17 cellular contexts compared by ENCODE assay signal in the genomic region with DNA sequence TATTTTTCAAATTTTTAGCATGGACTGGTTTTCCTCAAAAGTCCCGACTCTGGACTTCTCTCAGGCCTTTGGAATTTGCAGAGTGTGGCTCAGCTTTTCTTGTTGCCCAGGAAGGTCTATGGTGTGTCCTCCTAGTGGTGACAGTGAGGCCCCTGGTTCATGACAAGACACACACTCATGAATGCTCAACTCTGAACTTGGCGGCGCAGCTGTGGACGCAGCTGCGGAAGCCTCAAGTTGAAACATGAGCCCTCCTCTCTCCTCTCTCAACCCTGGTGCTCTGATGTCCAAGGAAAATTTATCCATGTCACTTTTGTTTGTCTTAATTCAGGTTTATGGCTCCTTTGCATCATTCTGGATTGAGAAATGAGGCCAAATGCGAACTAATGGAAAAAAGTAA.
DNase-seq lines count a peak whose midpoint lies in the region; ATAC-seq and TF ChIP-seq lines count a peak whose summit lies in the region.
"Had no signal": no experiment of that assay in that cellular context is flagged by ENCODE, and none has a peak within 500 bp of the region (broad histone marks: within the 10 kb centered on the region; RNA-seq: fewer than 3 reads in every experiment).

No MANE protein-coding gene starts in this region.

- peaks cover 4% of the 10 kb centered on the region for H3K9me3 Mint-ChIP-seq in chondrocyte (ENCODE audit: low read depth)
- H3K9me3 Mint-ChIP-seq in neural progenitor cell, result peaks cover 3% of the 10 kb centered on the region
- H3K9me3 Mint-ChIP-seq in T-helper 2 cell treated with Interferon-gamma antibody and Interleukin-4, amounts not matched to agents 5 μg/mL and 100 μg/mL, for 36 hours, result no peaks in the 10 kb centered on the region

- H3K27me3 ChIP-seq in IMR-90 (ENCODE audit: control insufficient read depth, insufficient read depth, low read length) (peaks cover 6% of the 10 kb centered on the region), neural progenitor cell (no peaks in the 10 kb centered on the region)
- H3K27me3 ChIP-seq: upper lobe of left lung had no signal

- H3K14ac ChIP-seq in IMR-90 (replicated peaks; ENCODE audit: low read depth, low read length), result no peak overlapping the region

- H3K9me1 ChIP-seq in IMR-90 (ENCODE audit: insufficient read depth, low read length), result peaks cover 6% of the 10 kb centered on the region

- no peak overlapping the region for H4K8ac ChIP-seq in IMR-90 (ENCODE audit: low read depth in 2 of 2, low read length in 2 of 2)

- no peaks in the 10 kb centered on the region for H4K20me1 ChIP-seq in IMR-90 (ENCODE audit: insufficient read depth, low read length)
- H4K20me1 ChIP-seq in neural progenitor cell (ENCODE audit: low read depth), result no peaks in the 10 kb centered on the region

- no peak for TF ChIP-seq RAD21 in IMR-90 (IDR thresholded peaks at IDR 0.05; ENCODE audit: low read length)

- H3K4me1 ChIP-seq in IMR-90 (ENCODE audit: control insufficient read depth, insufficient read depth, low read length), result peaks cover 7% of the 10 kb centered on the region; the same call in 1 of the 2 replicates
- peaks cover 56% of the 10 kb centered on the region for H3K4me1 ChIP-seq in neural progenitor cell
- H3K4me1 ChIP-seq: upper lobe of left lung had no signal

- no CpG with 5 or more reads among the region's 6 CpGs for WGBS in IMR-90 (ENCODE audit: extremely low coverage in 2 of 2, insufficient read length in 1 of 2), 2 experiments

- no peak overlapping the region for H2AK5ac ChIP-seq in IMR-90 (ENCODE audit: low read depth, low read length)

- no peak overlapping the region for H2BK15ac ChIP-seq in IMR-90 (ENCODE audit: low read depth, low read length)

- H3K27me3 Mint-ChIP-seq in chondrocyte (ENCODE audit: low read depth), result peaks cover 12% of the 10 kb centered on the region
- H3K27me3 Mint-ChIP-seq in neural progenitor cell (ENCODE audit: insufficient read depth, low read depth), result peaks cover 2% of the 10 kb centered on the region
- H3K27me3 Mint-ChIP-seq in T-helper 2 cell treated with Interferon-gamma antibody and Interleukin-4, amounts not matched to agents 5 μg/mL and 100 μg/mL, for 36 hours (ENCODE audit: low read depth), result peaks cover 16% of the 10 kb centered on the region

- dilution Hi-C loops in IMR-90 (cut with HindIII; ENCODE audit: low sequenced_read_pairs, unreplicated experiment), result no loop called here

- intact Hi-C loops in IMR-90 (cut with micrococcal nuclease), result no loop called here

- no peak overlapping the region for H3K56ac ChIP-seq in IMR-90 (ENCODE audit: extremely low read depth, insufficient read depth, low read length)

- POLR2A ChIA-PET in IMR-90 (lab: Charles Lee; ENCODE audit: unreplicated experiment), result no interaction called here

- no peak for DNase-seq in GM12864 (ENCODE audit: low read depth)
- DNase-seq in IMR-90, result peak; percentile 53
- no peak for DNase-seq in chondrocyte (ENCODE audit: low spot score)
- no peak for DNase-seq in neural progenitor cell (ENCODE audit: low spot score)
- DNase-seq in COLO668 (lab: John Stamatoyannopoulos, UW; ENCODE audit: unreplicated experiment), result no peak
- DNase-seq in T-helper 2 cell treated with Interferon-gamma antibody and Interleukin-4, amounts not matched to agents 5 μg/mL and 100 μg/mL, for 36 hours (ENCODE audit: low spot score), result no peak
- no peak for DNase-seq in dermis blood vessel endothelial cell
- DNase-seq: activated CD4-positive, CD25-positive, alpha-beta regulatory T cell; activated naive CD4-positive, alpha-beta T cell treated with anti-CD3 and anti-CD28 coated beads, Interleukin-2, amount 50 U/mL, for 16 hours; caudate nucleus; GDM1; naive B cell; stimulated activated CD4-positive, alpha-beta T cell treated with anti-CD3 and anti-CD28 coated beads, Interleukin-4, amount 100 ng/mL, for 24 hours; SW 1271; upper lobe of left lung had no signal

- no peak overlapping the region for H3K27ac Mint-ChIP-seq in chondrocyte (ENCODE audit: unreplicated experiment)
- no peak overlapping the region for H3K27ac Mint-ChIP-seq in neural progenitor cell
- no peak overlapping the region for H3K27ac Mint-ChIP-seq in T-helper 2 cell treated with Interferon-gamma antibody and Interleukin-4, amounts not matched to agents 5 μg/mL and 100 μg/mL, for 36 hours
- H3K27ac Mint-ChIP-seq: naive B cell had no signal

- H3K18ac ChIP-seq in IMR-90 (ENCODE audit: low read depth, low read length), result no peak overlapping the region

- H3K23ac ChIP-seq in IMR-90 (ENCODE audit: low read depth, low read length), result no peak overlapping the region

- no peak overlapping the region for H2BK5ac ChIP-seq in IMR-90 (ENCODE audit: low read depth, low read length, poor library complexity, severe bottlenecking)

- H3K4me3 Mint-ChIP-seq in chondrocyte (ENCODE audit: unreplicated experiment), result no peak overlapping the region
- no peak overlapping the region for H3K4me3 Mint-ChIP-seq in neural progenitor cell
- H3K4me3 Mint-ChIP-seq in T-helper 2 cell treated with Interferon-gamma antibody and Interleukin-4, amounts not matched to agents 5 μg/mL and 100 μg/mL, for 36 hours, result no peak overlapping the region
- H3K4me3 Mint-ChIP-seq: CD14-positive monocyte had no signal

- H3K4me1 Mint-ChIP-seq in chondrocyte (ENCODE audit: low read depth), result peaks cover 7% of the 10 kb centered on the region
- H3K4me1 Mint-ChIP-seq in neural progenitor cell, result peaks cover 22% of the 10 kb centered on the region
- no peaks in the 10 kb centered on the region for H3K4me1 Mint-ChIP-seq in T-helper 2 cell treated with Interferon-gamma antibody and Interleukin-4, amounts not matched to agents 5 μg/mL and 100 μg/mL, for 36 hours (ENCODE audit: low read depth)
- H3K4me1 Mint-ChIP-seq: CD14-positive monocyte, naive B cell had no signal

- no peak overlapping the region for H3K4me3 ChIP-seq in GM12864 (ENCODE audit: low read depth, low read length)
- H3K4me3 ChIP-seq in IMR-90 (ENCODE audit: insufficient read depth, low read depth, low read length), result no peak overlapping the region
- H3K4me3 ChIP-seq in neural progenitor cell, result no peak overlapping the region
- H3K4me3 ChIP-seq: HAP-1, upper lobe of left lung had no signal

- no peak for TF ChIP-seq POLR2A in IMR-90 (IDR thresholded peaks at IDR 0.05; ENCODE audit: low read depth, low read length)

- BruUV-seq in IMR-90 (replicated peaks; lab: Mats Ljungman, UMichigan), result no TSS peak

- H3K9me3 ChIP-seq in IMR-90 (ENCODE audit: control insufficient read depth, insufficient read depth, low read length), result no peaks in the 10 kb centered on the region
- no peaks in the 10 kb centered on the region for H3K9me3 ChIP-seq in neural progenitor cell (ENCODE audit: low read depth)

- no peak overlapping the region for H4K5ac ChIP-seq in IMR-90 (ENCODE audit: low read depth, low read length)

- no peak overlapping the region for H2BK20ac ChIP-seq in IMR-90 (ENCODE audit: low read depth, low read length)

- no peak overlapping the region for H3K9ac ChIP-seq in IMR-90 (ENCODE audit: low read depth, low read length)
- H3K9ac ChIP-seq in neural progenitor cell, result no peak overlapping the region

- peak; percentile 18 for TF ChIP-seq CTCF in GM12864 (IDR thresholded peaks at IDR 0.05; ENCODE audit: low read depth, low read length, missing control alignments)
- no peak for TF ChIP-seq CTCF in IMR-90 (conservative IDR thresholded peaks at IDR 0.05; ENCODE audit: low read depth, low read length)
- peak; percentile 31 for TF ChIP-seq CTCF in chondrocyte (IDR thresholded peaks at IDR 0.05)
- peak; percentile 31 for TF ChIP-seq CTCF in neural progenitor cell (IDR thresholded peaks at IDR 0.05)

- no peak overlapping the region for H4K91ac ChIP-seq in IMR-90 (ENCODE audit: insufficient read depth, low read depth, low read length)

- no peak overlapping the region for H2AK9ac ChIP-seq in IMR-90 (replicated peaks; ENCODE audit: low read depth, low read length, poor library complexity)

- ATAC-seq in IMR-90 (ENCODE audit: low read depth), result peak; percentile 35; the same call in 1 of the 2 replicates

- no peaks in the 10 kb centered on the region for H3K79me2 ChIP-seq in neural progenitor cell (ENCODE audit: low read depth)

- peaks cover 27% of the 10 kb centered on the region for H3F3A ChIP-seq in neural progenitor cell (ENCODE audit: low read depth)

- no peaks in the 10 kb centered on the region for H3K36me3 ChIP-seq in IMR-90 (ENCODE audit: control insufficient read depth, insufficient read depth, low read length)
- H3K36me3 ChIP-seq in neural progenitor cell, result no peaks in the 10 kb centered on the region
- H3K36me3 ChIP-seq: HAP-1, upper lobe of left lung had no signal

- in situ Hi-C loops in IMR-90 (cut with MboI; ENCODE audit: low sequenced_read_pairs), result no loop called here

- H3K27ac ChIP-seq in IMR-90 (ENCODE audit: insufficient read depth, low read length), result no peak overlapping the region
- H3K27ac ChIP-seq in neural progenitor cell, result no peak overlapping the region
- H3K27ac ChIP-seq: upper lobe of left lung had no signal

- no peak overlapping the region for H2AFZ ChIP-seq in IMR-90 (replicated peaks; ENCODE audit: low read length, poor library complexity)
- no peak overlapping the region for H2AFZ ChIP-seq in neural progenitor cell (replicated peaks)

- H2BK120ac ChIP-seq in IMR-90 (ENCODE audit: low read depth, low read length), result no peak overlapping the region

- CTCF ChIA-PET in IMR-90 (lab: Yijun Ruan, JAX), result no interaction called here

- H3K4me2 ChIP-seq in IMR-90 (ENCODE audit: low read depth, low read length) (no peak overlapping the region), neural progenitor cell (no peak overlapping the region)

- H3K36me3 Mint-ChIP-seq in chondrocyte (ENCODE audit: low read depth), result no peaks in the 10 kb centered on the region
- no peaks in the 10 kb centered on the region for H3K36me3 Mint-ChIP-seq in neural progenitor cell
- H3K36me3 Mint-ChIP-seq in T-helper 2 cell treated with Interferon-gamma antibody and Interleukin-4, amounts not matched to agents 5 μg/mL and 100 μg/mL, for 36 hours (ENCODE audit: low read depth), result no peaks in the 10 kb centered on the region
- H3K36me3 Mint-ChIP-seq: CD14-positive monocyte, naive B cell had no signal

- no peak overlapping the region for H3K4ac ChIP-seq in IMR-90 (ENCODE audit: low read depth, low read length)

- H3K79me1 ChIP-seq in IMR-90 (ENCODE audit: low read depth in 1 of 2, low read length in 2 of 2), result no peaks in the 10 kb centered on the region

TF ChIP-seq in IMR-90, 13 proteins besides CTCF, POLR2A, EP300 and RAD21 (continues in another document):
- TF ChIP-seq CEBPB (IDR thresholded peaks at IDR 0.05; ENCODE audit: low read depth, low read length) (no peak), RFX5 (IDR thresholded peaks at IDR 0.05; ENCODE audit: low read depth, low read length) (no peak), CHD1 (IDR thresholded peaks at IDR 0.05; ENCODE audit: low read depth, low read length) (no peak), SMC3 (IDR thresholded peaks at IDR 0.05; ENCODE audit: low read depth, low read length) (no peak), FOS (IDR thresholded peaks at IDR 0.05; ENCODE audit: low read depth, low read length) (no peak), BHLHE40 (IDR thresholded peaks at IDR 0.05; ENCODE audit: low read depth, low read length) (no peak)
